25 cellular contexts compared by ENCODE assay signal in the genomic region with DNA sequence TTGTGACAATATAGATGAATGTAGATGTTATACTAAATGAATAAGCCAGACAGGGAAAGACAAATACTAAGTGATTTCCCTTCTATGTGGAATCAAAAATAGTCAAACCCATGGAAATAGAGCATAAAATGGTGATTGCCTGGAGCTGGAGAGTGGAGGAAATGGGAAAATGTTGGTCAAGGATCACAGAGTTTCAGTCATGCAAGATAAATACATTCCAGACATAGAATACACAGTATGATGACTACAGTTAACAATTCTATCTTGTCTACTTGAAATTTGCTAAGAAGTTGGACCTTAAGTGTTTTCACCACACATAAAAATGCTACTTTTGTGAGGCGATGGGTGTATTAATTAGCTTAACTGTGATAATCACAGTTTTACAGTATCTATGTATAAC.
"Had no signal": no experiment of that assay in that cellular context is flagged by ENCODE, and none has a peak within 500 bp of the region (broad histone marks: within the 10 kb centered on the region; RNA-seq: fewer than 3 reads in every experiment).

No MANE protein-coding gene starts in this region.

- FAIRE-seq: endometrium, frontal cortex had no signal

- H3K4me3 ChIP-seq: adrenal gland, ascending aorta, cardiac muscle cell, left lung, lung, neural progenitor cell, spleen, thoracic aorta, upper lobe of left lung had no signal

- H3K27ac ChIP-seq: adrenal gland, ascending aorta, cardiac muscle cell, left lung, neural progenitor cell, spleen, thoracic aorta, upper lobe of left lung, WERI-Rb-1 had no signal

- ATAC-seq: activated CD8-positive, alpha-beta T cell treated with anti-CD3 and anti-CD28 coated beads, Interleukin-2, amount 10 ng/mL, durations not matched to agents 7 days and 5 days; left lung had no signal

- H3K27me3 ChIP-seq: adrenal gland, ascending aorta, cardiac muscle cell, left lung, neural progenitor cell, spleen, upper lobe of left lung had no signal

- H3K36me3 ChIP-seq: adrenal gland, ascending aorta, cardiac muscle cell, left lung, neural progenitor cell, spleen, thoracic aorta, upper lobe of left lung, WERI-Rb-1 had no signal

- DNase-seq: activated CD4-positive, alpha-beta T cell treated with anti-CD3 and anti-CD28 coated beads, Interleukin-2, amount 50 U/mL, for 1 hour; activated CD4-positive, CD25-positive, alpha-beta regulatory T cell treated with anti-CD3 and anti-CD28 coated beads, Interleukin-2, amount 50 U/mL, for 72 hours; activated CD8-positive, alpha-beta T cell treated with anti-CD3 and anti-CD28 coated beads, Interleukin-2, amount 10 ng/mL, durations not matched to agents 7 days and 5 days; activated gamma-delta T cell; adrenal gland; erythroblast; hypothalamus; islet precursor cell; left lung; naive B cell; retina; SK-N-SH; spleen; stimulated activated CD4-positive, alpha-beta T cell treated with anti-CD3 and anti-CD28 coated beads, Interleukin-4, amount 100 ng/mL, for 24 hours; stimulated activated naive CD4-positive, alpha-beta T cell treated with Interleukin-2 at 50 U/mL for 16 hours; T-helper 2 cell; upper lobe of left lung; WERI-Rb-1 had no signal
